ENCODE assay signal across 1 cellular context in the genomic region with DNA sequence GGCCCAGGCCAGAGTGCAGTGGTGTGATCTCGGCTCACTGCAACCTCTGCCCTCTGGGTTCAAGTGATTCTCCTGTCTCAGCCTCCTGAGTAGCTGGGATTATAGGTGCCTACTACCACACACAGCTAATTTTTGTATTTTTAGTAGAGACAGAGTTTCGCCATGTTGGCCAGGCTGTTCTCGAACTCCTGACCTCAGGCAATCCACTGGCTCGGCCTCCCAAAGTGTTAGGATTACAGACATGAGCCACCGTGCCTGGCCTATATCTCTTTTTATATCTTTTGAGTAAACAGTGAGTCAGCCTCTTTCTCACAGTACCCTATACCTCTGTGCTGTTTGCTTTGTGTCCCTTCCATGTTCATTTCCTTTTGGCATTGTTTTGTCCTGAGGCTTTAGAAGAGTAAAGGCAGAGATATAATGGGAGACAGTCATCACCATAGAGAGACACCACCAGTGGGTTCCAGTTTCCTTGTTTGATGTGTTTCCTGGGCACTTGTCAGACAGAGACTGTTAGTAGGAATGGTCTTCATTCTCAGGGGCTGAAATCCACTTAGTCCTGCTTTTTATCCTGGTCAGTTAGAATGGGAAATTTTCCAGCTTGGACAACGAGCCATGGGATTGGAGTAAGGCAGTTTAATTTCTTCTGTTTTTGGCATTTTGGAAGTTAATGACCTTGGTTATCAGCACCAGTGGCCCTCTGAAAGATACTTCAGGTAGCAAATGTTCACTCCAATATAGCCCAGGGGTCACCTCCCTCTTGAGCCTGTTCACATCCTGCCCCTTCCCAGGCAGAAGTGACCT.
A peak's percentile ranks its signal among the peaks of the same experiment; 100 is the strongest.
TF ChIP-seq lines count a peak whose summit lies in the region.

No MANE protein-coding gene starts in this region.

TF ChIP-seq in HepG2, 621 proteins besides CTCF, POLR2A, EP300 and RAD21 (continues in another document):
- TF ChIP-seq ZNF660 (CRISPR knock-in tag; IDR thresholded peaks at IDR 0.05; ENCODE audit: borderline replicate concordance, low read depth) (no peak), ZNF607 (CRISPR knock-in tag; IDR thresholded peaks at IDR 0.05; ENCODE audit: borderline replicate concordance) (no peak), MEIS1 (CRISPR knock-in tag; IDR thresholded peaks at IDR 0.05; ENCODE audit: borderline replicate concordance) (peak; percentile 66; the same call in 1 of the 2 replicates), SRF (IDR thresholded peaks at IDR 0.05; ENCODE audit: low read depth, low read length) (0 out of 2 replicates have a peak, but pooled peaks have one; percentile 20), ETV5 (CRISPR knock-in tag; IDR thresholded peaks at IDR 0.05; ENCODE audit: borderline replicate concordance) (peak; percentile 86; the same call in 1 of the 2 replicates), DPF2 (CRISPR knock-in tag; IDR thresholded peaks at IDR 0.05; ENCODE audit: borderline replicate concordance, low read depth) (peak; percentile 92), FOXK1 (CRISPR knock-in tag; IDR thresholded peaks at IDR 0.05; ENCODE audit: borderline replicate concordance, low read depth) (peak; percentile 90; the same call in 1 of the 2 replicates), ZSCAN29 (CRISPR knock-in tag; conservative IDR thresholded peaks at IDR 0.05) (peak; percentile 83; the same call in 1 of the 2 replicates), ZBTB8A (CRISPR knock-in tag; IDR thresholded peaks at IDR 0.05; ENCODE audit: borderline replicate concordance, low read depth) (no peak), GRHL1 (CRISPR knock-in tag; conservative IDR thresholded peaks at IDR 0.05) (no peak), TERF1 (CRISPR knock-in tag; IDR thresholded peaks at IDR 0.05) (no peak), KDM1A (CRISPR knock-in tag; IDR thresholded peaks at IDR 0.05) (peak; percentile 97), FOXJ3 (CRISPR knock-in tag; IDR thresholded peaks at IDR 0.05; ENCODE audit: borderline replicate concordance) (0 out of 2 replicates have a peak, but pooled peaks have one; percentile 40), ZBTB33 (CRISPR knock-in tag; IDR thresholded peaks at IDR 0.05) (peak; percentile 81), PATZ1 (CRISPR knock-in tag; IDR thresholded peaks at IDR 0.05) (peak; percentile 50; the same call in 1 of the 2 replicates), ZNF530 (CRISPR knock-in tag; IDR thresholded peaks at IDR 0.05; ENCODE audit: low read depth) (no peak), HNRNPK (IDR thresholded peaks at IDR 0.05; ENCODE audit: low read depth, low read length, poor library complexity, severe bottlenecking) (no peak), ZNF441 (CRISPR knock-in tag; IDR thresholded peaks at IDR 0.05; ENCODE audit: borderline replicate concordance) (no peak), ARNT2 (CRISPR knock-in tag; IDR thresholded peaks at IDR 0.05; ENCODE audit: low read depth) (peak; percentile 42; the same call in 1 of the 2 replicates), ZNF749 (CRISPR knock-in tag; IDR thresholded peaks at IDR 0.05; ENCODE audit: borderline replicate concordance) (no peak; the same call in 1 of the 2 replicates), ZMAT3 (CRISPR knock-in tag; conservative IDR thresholded peaks at IDR 0.05) (peak; percentile 58; the same call in 1 of the 2 replicates), AHDC1 (CRISPR knock-in tag; IDR thresholded peaks at IDR 0.05; ENCODE audit: borderline replicate concordance) (peak; percentile 95), CC2D1A (CRISPR knock-in tag; IDR thresholded peaks at IDR 0.05) (0 out of 2 replicates have a peak, but pooled peaks have one; percentile 54), XRCC5 (optimal IDR thresholded peaks at IDR 0.05; ENCODE audit: low read length) (peak; percentile 26), NR0B2 (CRISPR knock-in tag; IDR thresholded peaks at IDR 0.05) (no peak), ZKSCAN5 (CRISPR knock-in tag; IDR thresholded peaks at IDR 0.05) (no peak), FOXO4 (CRISPR knock-in tag; conservative IDR thresholded peaks at IDR 0.05) (no peak), KAT7 (CRISPR knock-in tag; IDR thresholded peaks at IDR 0.05; ENCODE audit: borderline replicate concordance) (peak; percentile 75; the same call in 1 of the 2 replicates), FLYWCH1 (CRISPR knock-in tag; IDR thresholded peaks at IDR 0.05) (no peak; the same call in 1 of the 2 replicates), ELF3 (CRISPR knock-in tag; IDR thresholded peaks at IDR 0.05) (peak; percentile 100), MYC (CRISPR knock-in tag; IDR thresholded peaks at IDR 0.05; ENCODE audit: borderline replicate concordance) (no peak), STAG1 (CRISPR knock-in tag; IDR thresholded peaks at IDR 0.05) (peak; percentile 40; the same call in 1 of the 2 replicates)
- TF ChIP-seq, protein P1, sequence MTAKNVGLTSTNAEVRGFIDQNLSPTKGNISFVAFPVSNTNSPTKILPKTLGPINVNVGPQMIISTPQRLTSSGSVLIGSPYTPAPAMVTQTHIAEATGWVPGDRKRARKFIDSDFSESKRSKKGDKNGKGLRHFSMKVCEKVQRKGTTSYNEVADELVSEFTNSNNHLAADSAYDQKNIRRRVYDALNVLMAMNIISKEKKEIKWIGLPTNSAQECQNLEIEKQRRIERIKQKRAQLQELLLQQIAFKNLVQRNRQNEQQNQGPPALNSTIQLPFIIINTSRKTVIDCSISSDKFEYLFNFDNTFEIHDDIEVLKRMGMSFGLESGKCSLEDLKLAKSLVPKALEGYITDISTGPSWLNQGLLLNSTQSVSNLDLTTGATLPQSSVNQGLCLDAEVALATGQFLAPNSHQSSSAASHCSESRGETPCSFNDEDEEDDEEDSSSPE (CRISPR knock-in tag; IDR thresholded peaks at IDR 0.05), result peak; percentile 40; the same call in 1 of the 2 replicates
- TF ChIP-seq, protein P2, sequence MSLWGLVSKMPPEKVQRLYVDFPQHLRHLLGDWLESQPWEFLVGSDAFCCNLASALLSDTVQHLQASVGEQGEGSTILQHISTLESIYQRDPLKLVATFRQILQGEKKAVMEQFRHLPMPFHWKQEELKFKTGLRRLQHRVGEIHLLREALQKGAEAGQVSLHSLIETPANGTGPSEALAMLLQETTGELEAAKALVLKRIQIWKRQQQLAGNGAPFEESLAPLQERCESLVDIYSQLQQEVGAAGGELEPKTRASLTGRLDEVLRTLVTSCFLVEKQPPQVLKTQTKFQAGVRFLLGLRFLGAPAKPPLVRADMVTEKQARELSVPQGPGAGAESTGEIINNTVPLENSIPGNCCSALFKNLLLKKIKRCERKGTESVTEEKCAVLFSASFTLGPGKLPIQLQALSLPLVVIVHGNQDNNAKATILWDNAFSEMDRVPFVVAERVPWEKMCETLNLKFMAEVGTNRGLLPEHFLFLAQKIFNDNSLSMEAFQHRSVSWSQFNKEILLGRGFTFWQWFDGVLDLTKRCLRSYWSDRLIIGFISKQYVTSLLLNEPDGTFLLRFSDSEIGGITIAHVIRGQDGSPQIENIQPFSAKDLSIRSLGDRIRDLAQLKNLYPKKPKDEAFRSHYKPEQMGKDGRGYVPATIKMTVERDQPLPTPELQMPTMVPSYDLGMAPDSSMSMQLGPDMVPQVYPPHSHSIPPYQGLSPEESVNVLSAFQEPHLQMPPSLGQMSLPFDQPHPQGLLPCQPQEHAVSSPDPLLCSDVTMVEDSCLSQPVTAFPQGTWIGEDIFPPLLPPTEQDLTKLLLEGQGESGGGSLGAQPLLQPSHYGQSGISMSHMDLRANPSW (CRISPR knock-in tag; IDR thresholded peaks at IDR 0.05; ENCODE audit: borderline replicate concordance), result peak; percentile 87; the same call in 1 of the 2 replicates
